In genomic region chr12:88141425-88141773, GRCh38 we compare ENCODE assay signal across 8 cellular contexts. TPM values are rescaled to one million over a fixed set of nuclear protein-coding genes. Genes with fewer than 3 reads are reported as not detected.
DNase-seq lines count a peak whose midpoint lies in the region; ATAC-seq, FAIRE-seq and TF ChIP-seq lines count a peak whose summit lies in the region.

No MANE protein-coding gene starts in this region.

- TF ChIP-seq POLR2A in testis (IDR thresholded peaks at IDR 0.05) = no peak

- TF ChIP-seq CTCF in keratinocyte (optimal IDR thresholded peaks at IDR 0.05 in 1 of 3, IDR thresholded peaks at IDR 0.05 in 1 of 3, conservative IDR thresholded peaks at IDR 0.05 in 1 of 3; ENCODE audit: extremely low read depth in 1 of 3, insufficient read depth in 2 of 3, low read length in 3 of 3) (no peak), testis (IDR thresholded peaks at IDR 0.05) (no peak), D721Med (IDR thresholded peaks at IDR 0.05; ENCODE audit: insufficient read depth, missing control alignments) (no peak)

- peaks cover 25% of the 10 kb centered on the region for H3K36me3 Mint-ChIP-seq in activated CD4-positive, alpha-beta T cell treated with anti-CD3 and anti-CD28 coated beads for 36 hours (ENCODE audit: low read depth)
- H3K36me3 Mint-ChIP-seq in activated T-helper 2 cell treated with anti-CD3 and anti-CD28 coated beads, Interferon-gamma antibody, Interleukin-2, Interleukin-4, amounts not matched to agents 10 μg/mL and 5 μg/mL and 100 μg/mL, durations not matched to agents 14 hours and 24 hours and 36 hours (ENCODE audit: low read depth) = peaks cover 37% of the 10 kb centered on the region

- H3K9me3 ChIP-seq in keratinocyte (ENCODE audit: control insufficient read depth, low read depth, low read length) (no peaks in the 10 kb centered on the region), testis (no peaks in the 10 kb centered on the region)

- no peaks in the 10 kb centered on the region for H3K9me1 ChIP-seq in keratinocyte (ENCODE audit: control insufficient read depth, extremely low read depth, insufficient read depth, low read length)

- H2AFZ ChIP-seq in keratinocyte (ENCODE audit: control insufficient read depth, low read length) = peak overlapping the region; percentile 98

- no peaks in the 10 kb centered on the region for H3K9me3 Mint-ChIP-seq in activated CD4-positive, alpha-beta T cell treated with anti-CD3 and anti-CD28 coated beads for 36 hours (ENCODE audit: low read depth)
- no peaks in the 10 kb centered on the region for H3K9me3 Mint-ChIP-seq in activated T-helper 2 cell treated with anti-CD3 and anti-CD28 coated beads, Interferon-gamma antibody, Interleukin-2, Interleukin-4, amounts not matched to agents 10 μg/mL and 5 μg/mL and 100 μg/mL, durations not matched to agents 14 hours and 24 hours and 36 hours

- CTCF ChIA-PET in activated CD4-positive, alpha-beta T cell treated with anti-CD3 and anti-CD28 coated beads for 36 hours (lab: Charles Lee) = interaction anchor here (0.7 kb wide), 1 partner anchor 158 kb away, joined by 3 read pairs; no protein-coding TSS in a partner anchor

- no peaks in the 10 kb centered on the region for H4K20me1 ChIP-seq in keratinocyte (ENCODE audit: control insufficient read depth, extremely low read depth, insufficient read depth, low read length)

- H3K4me3 ChIP-seq in keratinocyte (ENCODE audit: control insufficient read depth in 2 of 3, extremely low read depth in 1 of 3, insufficient read depth in 2 of 3, low read depth in 1 of 3, low read length in 3 of 3) (peak overlapping the region; percentile 65 to 94 (median 83)), testis (peak overlapping the region; percentile 79 to 83)

- 3 to 5% methylated on average over 13 of the region's 13 CpGs for WGBS in testis, 2 donors

- peak overlapping the region; percentile 91 for H3K4me2 ChIP-seq in keratinocyte (ENCODE audit: control insufficient read depth, extremely low read depth, insufficient read depth, low read depth, low read length)

- H3K4me1 Mint-ChIP-seq in activated CD4-positive, alpha-beta T cell treated with anti-CD3 and anti-CD28 coated beads for 36 hours = peaks cover 44% of the 10 kb centered on the region
- H3K4me1 Mint-ChIP-seq in activated T-helper 2 cell treated with anti-CD3 and anti-CD28 coated beads, Interferon-gamma antibody, Interleukin-2, Interleukin-4, amounts not matched to agents 10 μg/mL and 5 μg/mL and 100 μg/mL, durations not matched to agents 14 hours and 24 hours and 36 hours (ENCODE audit: low read depth) = peaks cover 34% of the 10 kb centered on the region

- H3K4me1 ChIP-seq in keratinocyte (ENCODE audit: control insufficient read depth, extremely low read depth, insufficient read depth, low read length) (peaks cover 35% of the 10 kb centered on the region), testis (no peaks in the 10 kb centered on the region)

- H3K27ac ChIP-seq in keratinocyte (ENCODE audit: control insufficient read depth, insufficient read depth, low read length) (peak overlapping the region; percentile 89), testis (peak overlapping the region; percentile 64 to 86)

- peak overlapping the region; percentile 94 for H3K4me3 Mint-ChIP-seq in activated CD4-positive, alpha-beta T cell treated with anti-CD3 and anti-CD28 coated beads for 36 hours
- H3K4me3 Mint-ChIP-seq in activated T-helper 2 cell treated with anti-CD3 and anti-CD28 coated beads, Interferon-gamma antibody, Interleukin-2, Interleukin-4, amounts not matched to agents 10 μg/mL and 5 μg/mL and 100 μg/mL, durations not matched to agents 14 hours and 24 hours and 36 hours (ENCODE audit: low read depth) = peak overlapping the region; percentile 94

- intact Hi-C loops in activated CD4-positive, alpha-beta T cell treated with anti-CD3 and anti-CD28 coated beads for 36 hours (cut with DNase I, micrococcal nuclease) = loop anchor here (5.0 kb wide), 2 partner anchors 96 to 1566 kb away; partner anchors contain the start of gene ATP2B1 (in 1 of the 2)
- intact Hi-C loops in activated T-helper 2 cell treated with anti-CD3 and anti-CD28 coated beads, Interferon-gamma antibody, Interleukin-2, Interleukin-4, amounts not matched to agents 10 μg/mL and 5 μg/mL and 100 μg/mL, durations not matched to agents 14 hours and 24 hours and 36 hours (cut with micrococcal nuclease) = loop anchor here (10.0 kb wide), 1 partner anchor 873 kb away; no protein-coding TSS in a partner anchor
- intact Hi-C loops in testis (cut with DNase I; ENCODE audit: low total_unique reads) = no loop called here

- dilution Hi-C loops in keratinocyte (cut with MboI; ENCODE audit: extremely low pct_ligation_motif_present, low sequenced_read_pairs) = no loop called here

- H3K27me3 ChIP-seq in keratinocyte (ENCODE audit: control insufficient read depth, extremely low read depth, insufficient read depth, low read length) (no peaks in the 10 kb centered on the region), testis (no peaks in the 10 kb centered on the region)

- H3K36me3 ChIP-seq in keratinocyte (ENCODE audit: control insufficient read depth in 2 of 2, extremely low read depth in 1 of 2, insufficient read depth in 2 of 2, low read length in 2 of 2) (peaks cover 0 to 3% of the 10 kb centered on the region in 2 experiments), testis (ENCODE audit: low read depth, missing control alignments) (no peaks in the 10 kb centered on the region)

- H3K79me2 ChIP-seq in keratinocyte (ENCODE audit: control insufficient read depth, insufficient read depth, low read length) = peaks cover 29% of the 10 kb centered on the region

- peak overlapping the region; percentile 92 for H3K27ac Mint-ChIP-seq in activated CD4-positive, alpha-beta T cell treated with anti-CD3 and anti-CD28 coated beads for 36 hours
- H3K27ac Mint-ChIP-seq in activated T-helper 2 cell treated with anti-CD3 and anti-CD28 coated beads, Interferon-gamma antibody, Interleukin-2, Interleukin-4, amounts not matched to agents 10 μg/mL and 5 μg/mL and 100 μg/mL, durations not matched to agents 14 hours and 24 hours and 36 hours = peak overlapping the region; percentile 91

- no peak for ATAC-seq in activated CD4-positive, alpha-beta T cell treated with anti-CD3 and anti-CD28 coated beads for 36 hours
- no peak for ATAC-seq in HG03196 (IDR thresholded peaks at IDR 0.05; ENCODE audit: unreplicated experiment)

- FAIRE-seq in keratinocyte (lab: Jason Lieb, UNC) (no peak), D721Med (lab: Jason Lieb, UNC) (no peak), urothelium cell line (lab: Jason Lieb, UNC) (no peak)

- H3K27me3 Mint-ChIP-seq in activated CD4-positive, alpha-beta T cell treated with anti-CD3 and anti-CD28 coated beads for 36 hours = no peaks in the 10 kb centered on the region
- no peaks in the 10 kb centered on the region for H3K27me3 Mint-ChIP-seq in activated T-helper 2 cell treated with anti-CD3 and anti-CD28 coated beads, Interferon-gamma antibody, Interleukin-2, Interleukin-4, amounts not matched to agents 10 μg/mL and 5 μg/mL and 100 μg/mL, durations not matched to agents 14 hours and 24 hours and 36 hours (ENCODE audit: low read depth)

- DNase-seq in activated CD4-positive, alpha-beta T cell treated with anti-CD3 and anti-CD28 coated beads for 36 hours = no peak
- DNase-seq in activated CD4-positive, alpha-beta T cell treated with anti-CD3 and anti-CD28 coated beads for 48 hours = no peak
- DNase-seq in activated T-helper 2 cell treated with anti-CD3 and anti-CD28 coated beads, Interferon-gamma antibody, Interleukin-2, Interleukin-4, amounts not matched to agents 10 μg/mL and 5 μg/mL and 100 μg/mL, durations not matched to agents 14 hours and 24 hours and 36 hours (ENCODE audit: low spot score) = no peak
- DNase-seq in keratinocyte (ENCODE audit: low read depth, low spot score) (no peak), testis (no peak), D721Med (ENCODE audit: insufficient read length, low spot score) (no peak), urothelium cell line (ENCODE audit: low spot score) (no peak)

- POLR2A ChIA-PET in activated CD4-positive, alpha-beta T cell treated with anti-CD3 and anti-CD28 coated beads for 36 hours (lab: Charles Lee) = interaction anchor here (0.8 kb wide), 1 partner anchor 158 kb away, joined by 3 read pairs; no protein-coding TSS in a partner anchor

- H3K9ac ChIP-seq in keratinocyte (ENCODE audit: control insufficient read depth, extremely low read depth, insufficient read depth, low read length) = peak overlapping the region; percentile 93

RNA-seq across cellular contexts. Expression of gene CEP290, which starts 0.5 kb away (rescaled TPM):
- total RNA-seq in activated CD4-positive, alpha-beta T cell treated with anti-CD3 and anti-CD28 coated beads for 36 hours = 10 to 100 TPM; 15.5 to 17.0 TPM
- total RNA-seq in activated T-helper 2 cell treated with anti-CD3 and anti-CD28 coated beads, Interferon-gamma antibody, Interleukin-2, Interleukin-4, amounts not matched to agents 10 μg/mL and 5 μg/mL and 100 μg/mL, durations not matched to agents 14 hours and 24 hours and 36 hours = 16.0 TPM in 2 replicates
- polyA plus RNA-seq in keratinocyte (3.7 to 5.6 TPM (median 4.7 TPM) in 3 replicates), testis (ENCODE audit: insufficient read depth, low read depth, low replicate concordance) (5.0 TPM)
- 19.7 TPM for polyA plus RNA-seq in keratinocyte (2011; ENCODE audit: low read depth)
- 2.1 and 2.8 TPM in 2 replicates for polyA plus RNA-seq in keratinocyte (2011; cell fraction: cytosol; rRNA removed)
- polyA plus RNA-seq in keratinocyte (2011; cell fraction: nucleus; rRNA removed) = 8.5 and 12.4 TPM in 2 replicates
- 2.5 and 4.7 TPM in 2 replicates for polyA plus RNA-seq in keratinocyte (2012; ENCODE audit: low replicate concordance)
- 0.98 to 7.1 TPM (median 2.2 TPM) in 3 replicates for polyA minus RNA-seq in keratinocyte
- polyA minus RNA-seq in keratinocyte (2011; cell fraction: cytosol; rRNA and poly(A)+ RNA removed) = 5.0 TPM
- polyA minus RNA-seq in keratinocyte (2011; cell fraction: nucleus; rRNA and poly(A)+ RNA removed) = 11.1 and 24.0 TPM in 2 replicates
- total RNA-seq in testis = 10 to 100 TPM; 46.0 to 48.5 TPM

RNA-seq across cellular contexts. Expression of gene TMTC3, which starts 0.7 kb away (rescaled TPM):
- 1 to 10 TPM; 5.8 to 6.2 TPM for total RNA-seq in activated CD4-positive, alpha-beta T cell treated with anti-CD3 and anti-CD28 coated beads for 36 hours
- total RNA-seq in activated T-helper 2 cell treated with anti-CD3 and anti-CD28 coated beads, Interferon-gamma antibody, Interleukin-2, Interleukin-4, amounts not matched to agents 10 μg/mL and 5 μg/mL and 100 μg/mL, durations not matched to agents 14 hours and 24 hours and 36 hours = 7.2 and 8.1 TPM in 2 replicates
- 25.8 to 35.1 TPM (median 29.0 TPM) in 3 replicates for polyA plus RNA-seq in keratinocyte
- 5.7 TPM for polyA plus RNA-seq in keratinocyte (2011; ENCODE audit: low read depth)
- 4.3 and 12.3 TPM in 2 replicates for polyA plus RNA-seq in keratinocyte (2011; cell fraction: cytosol; rRNA removed)
- polyA plus RNA-seq in keratinocyte (2011; cell fraction: nucleus; rRNA removed) = 24.2 and 32.7 TPM in 2 replicates
- polyA plus RNA-seq in keratinocyte (2012; ENCODE audit: low replicate concordance) = 8.8 and 17.3 TPM in 2 replicates
- polyA minus RNA-seq in keratinocyte = 25.7 to 162 TPM (median 140 TPM) in 3 replicates
- 57.6 TPM for polyA minus RNA-seq in keratinocyte (2011; cell fraction: cytosol; rRNA and poly(A)+ RNA removed)
- 94.2 and 194 TPM in 2 replicates for polyA minus RNA-seq in keratinocyte (2011; cell fraction: nucleus; rRNA and poly(A)+ RNA removed)
- total RNA-seq in testis = 10 to 100 TPM; 12.7 to 16.1 TPM
- 5.7 TPM for polyA plus RNA-seq in testis (ENCODE audit: insufficient read depth, low read depth, low replicate concordance)
